16 cellular contexts compared by ENCODE assay signal in the genomic region with DNA sequence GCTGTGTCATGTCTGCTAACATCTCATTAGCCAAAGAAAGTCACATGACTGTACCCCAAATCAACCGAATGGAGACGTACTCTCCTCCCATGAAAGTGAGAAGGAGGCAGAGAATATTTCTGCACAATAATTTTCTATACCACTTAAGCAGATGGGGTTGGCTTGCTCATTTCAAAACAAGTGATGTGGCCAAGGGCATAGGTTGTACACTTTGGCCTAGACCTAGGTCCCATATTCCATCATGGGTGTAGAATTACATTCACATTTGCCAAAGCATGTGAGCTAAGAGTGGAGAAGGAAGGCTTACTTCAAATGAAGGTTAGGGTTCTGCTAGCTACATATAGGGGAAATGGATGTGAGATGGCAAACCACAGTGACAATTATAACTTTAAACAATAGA.
A peak's percentile ranks its signal among the peaks of the same experiment; 100 is the strongest.
DNase-seq lines count a peak whose midpoint lies in the region; ATAC-seq and TF ChIP-seq lines count a peak whose summit lies in the region.
"Had no signal": no experiment of that assay in that cellular context is flagged by ENCODE, and none has a peak within 500 bp of the region (broad histone marks: within the 10 kb centered on the region; RNA-seq: fewer than 3 reads in every experiment).

No MANE protein-coding gene starts in this region.

- no peak for TF ChIP-seq EP300 in esophagus muscularis mucosa (IDR thresholded peaks at IDR 0.05)

- H2AFZ ChIP-seq in MM.1S (ENCODE audit: low read length): no peak overlapping the region

- H3K4me2 ChIP-seq in MM.1S (ENCODE audit: low read depth, low read length): peak overlapping the region; percentile 39

- no peaks in the 10 kb centered on the region for H3K79me2 ChIP-seq in MM.1S (ENCODE audit: low read length)

- H3K4me3 ChIP-seq in MM.1S (ENCODE audit: low read length) (no peak overlapping the region), esophagus muscularis mucosa (no peak overlapping the region)

- peaks cover 19% of the 10 kb centered on the region for H3F3A ChIP-seq in MM.1S (ENCODE audit: insufficient read depth, low read length)

- H3K4me1 ChIP-seq in MM.1S (ENCODE audit: low read length): peaks cover 40% of the 10 kb centered on the region
- peaks cover 0 to 5% (median 2%) of the 10 kb centered on the region in 4 donors for H3K4me1 ChIP-seq in esophagus muscularis mucosa

- DNase-seq in MM.1S: no peak
- DNase-seq in natural killer cell treated with Interleukin-12 subunit alpha and Interleukin-12 subunit beta and Interleukin-15 and Interleukin-18, amount 100 ng/mL, for 72 hours (ENCODE audit: low spot score): no peak
- DNase-seq in superior temporal gyrus (ENCODE audit: extremely low spot score): no peak
- no peak for DNase-seq in DMS 273 treated with DMSO at 0.1 percent for 48 hours (lab: John Stamatoyannopoulos, UW)
- no peak for DNase-seq in esophagus muscularis mucosa (ENCODE audit: extremely low spot score)
- DNase-seq in NCI-H82 (lab: John Stamatoyannopoulos, UW): no peak
- DNase-seq: activated CD4-positive, alpha-beta T cell treated with anti-CD3 and anti-CD28 coated beads, Interleukin-2, amount 50 U/mL, for 48 hours; activated naive CD8-positive, alpha-beta T cell treated with anti-CD3 and anti-CD28 coated beads, Interleukin-2, amount 10 ng/mL, durations not matched to agents 7 days and 5 days; activated T-cell treated with anti-CD3 and anti-CD28 coated beads, Interleukin-2, amount 50 U/mL, for 48 hours; head of caudate nucleus; islet precursor cell; NCI-H1092 treated with DMSO at 0.1 percent for 48 hours; NCI-H748 treated with DMSO at 0.1 percent for 48 hours; SW 1271 had no signal

- H3K4me1 Mint-ChIP-seq in natural killer cell treated with Interleukin-12 subunit alpha and Interleukin-12 subunit beta and Interleukin-15 and Interleukin-18, amount 100 ng/mL, for 72 hours (ENCODE audit: low read depth in 2 of 2): peaks cover 29 to 32% of the 10 kb centered on the region in 2 donors

- H3K27ac ChIP-seq in MM.1S (ENCODE audit: low read length): peak overlapping the region; percentile 21; the same call in 1 of the 2 replicates
- no peak overlapping the region for H3K27ac ChIP-seq in esophagus muscularis mucosa (replicated peaks in 1 of 4)

- TF ChIP-seq CTCF in MM.1S (IDR thresholded peaks at IDR 0.05; ENCODE audit: low read length) (no peak), esophagus muscularis mucosa (IDR thresholded peaks at IDR 0.05) (no peak)

- ATAC-seq in GM18520 (IDR thresholded peaks at IDR 0.05; ENCODE audit: unreplicated experiment) (peak; percentile 9), GM21825 (IDR thresholded peaks at IDR 0.05; ENCODE audit: unreplicated experiment) (peak; percentile 2)
- peak; percentile 58 to 63 for ATAC-seq in natural killer cell treated with Interleukin-12 subunit alpha and Interleukin-12 subunit beta and Interleukin-15 and Interleukin-18, amount 100 ng/mL, for 72 hours

- H3K27me3 ChIP-seq in MM.1S (replicated peaks; ENCODE audit: insufficient read depth, low read length) (peaks cover 38% of the 10 kb centered on the region), esophagus muscularis mucosa (no peaks in the 10 kb centered on the region)

- intact Hi-C loops in esophagus muscularis mucosa (cut with DNase I): no loop called here

- H3K9ac ChIP-seq in MM.1S (ENCODE audit: low read length): no peak overlapping the region

- peak overlapping the region in 1 of 2 donors; percentile 53 for H3K27ac Mint-ChIP-seq in natural killer cell treated with Interleukin-12 subunit alpha and Interleukin-12 subunit beta and Interleukin-15 and Interleukin-18, amount 100 ng/mL, for 72 hours
- H3K27ac Mint-ChIP-seq: activated naive CD8-positive, alpha-beta T cell treated with anti-CD3 and anti-CD28 coated beads, Interleukin-2, amount 10 ng/mL, durations not matched to agents 7 days and 5 days had no signal

- H3K27me3 Mint-ChIP-seq in natural killer cell treated with Interleukin-12 subunit alpha and Interleukin-12 subunit beta and Interleukin-15 and Interleukin-18, amount 100 ng/mL, for 72 hours: peaks cover 0 to 6% of the 10 kb centered on the region in 2 donors

- peak overlapping the region; percentile 69 for H3K4me3 Mint-ChIP-seq in natural killer cell treated with Interleukin-12 subunit alpha and Interleukin-12 subunit beta and Interleukin-15 and Interleukin-18, amount 100 ng/mL, for 72 hours
- H3K4me3 Mint-ChIP-seq: activated naive CD8-positive, alpha-beta T cell treated with anti-CD3 and anti-CD28 coated beads, Interleukin-2, amount 10 ng/mL, durations not matched to agents 7 days and 5 days had no signal

- H3K9me2 ChIP-seq in MM.1S (replicated peaks; ENCODE audit: insufficient read depth, low read length): no peaks in the 10 kb centered on the region

- no peaks in the 10 kb centered on the region for H4K20me1 ChIP-seq in MM.1S (ENCODE audit: insufficient read depth, low read length)

- H3K9me3 Mint-ChIP-seq in natural killer cell treated with Interleukin-12 subunit alpha and Interleukin-12 subunit beta and Interleukin-15 and Interleukin-18, amount 100 ng/mL, for 72 hours: no peaks in the 10 kb centered on the region

- H3K36me3 ChIP-seq in MM.1S (replicated peaks; ENCODE audit: insufficient read depth, low read length) (no peaks in the 10 kb centered on the region), esophagus muscularis mucosa (no peaks in the 10 kb centered on the region)

- WGBS in esophagus muscularis mucosa: 80% methylated on average over 2 of the region's 2 CpGs

- TF ChIP-seq POLR2A in esophagus muscularis mucosa (IDR thresholded peaks at IDR 0.05; ENCODE audit: low read depth): no peak

- H3K9me3 ChIP-seq in MM.1S (replicated peaks; ENCODE audit: insufficient read depth, low read length) (no peaks in the 10 kb centered on the region), esophagus muscularis mucosa (no peaks in the 10 kb centered on the region)

- H3K36me3 Mint-ChIP-seq in natural killer cell treated with Interleukin-12 subunit alpha and Interleukin-12 subunit beta and Interleukin-15 and Interleukin-18, amount 100 ng/mL, for 72 hours: no peaks in the 10 kb centered on the region
- H3K36me3 Mint-ChIP-seq: activated naive CD8-positive, alpha-beta T cell treated with anti-CD3 and anti-CD28 coated beads, Interleukin-2, amount 10 ng/mL, durations not matched to agents 7 days and 5 days had no signal

Comparison
In these comparisons a context has a peak if more than half of its experiments do, and no peak if none do; other contexts are left out.
1. ATAC-seq: peak in every context shown above with its lines; median percentile 60 in natural killer cell treated with Interleukin-12 subunit alpha and Interleukin-12 subunit beta and Interleukin-15 and Interleukin-18, amount 100 ng/mL, for 72 hours; 9 in GM18520; 2 in GM21825.